In genomic region chr19:1602091-1602707, GRCh38 we compare ENCODE assay signal across 2 cellular contexts.
A peak's percentile ranks its signal among the peaks of the same experiment; 100 is the strongest.
TF ChIP-seq lines count a peak whose summit lies in the region.

No MANE protein-coding gene starts in this region.

TF ChIP-seq in HEK293, 187 proteins besides CTCF, POLR2A, EP300 and RAD21:
- TF ChIP-seq GLIS1 (tag by site-specific recombination; IDR thresholded peaks at IDR 0.05), result peak; percentile 16; the same call in 1 of the 2 replicates
- TF ChIP-seq ZNF335 (tag by site-specific recombination; conservative IDR thresholded peaks at IDR 0.05), result peak; percentile 55
- TF ChIP-seq SP3 (tag by site-specific recombination; IDR thresholded peaks at IDR 0.05), result no peak
- TF ChIP-seq ATF2 (tag by site-specific recombination; IDR thresholded peaks at IDR 0.05; ENCODE audit: low read depth), result no peak
- no peak for TF ChIP-seq ZNF311 (tag by site-specific recombination; IDR thresholded peaks at IDR 0.05; ENCODE audit: borderline replicate concordance)
- no peak for TF ChIP-seq ZBTB10 (tag by site-specific recombination; IDR thresholded peaks at IDR 0.05)

TF ChIP-seq in H1, 55 proteins besides CTCF, POLR2A, EP300 and RAD21:
- TF ChIP-seq TAF7 (optimal IDR thresholded peaks at IDR 0.05; ENCODE audit: borderline replicate concordance, low read depth, low read length) (no peak), CEBPB (IDR thresholded peaks at IDR 0.05; ENCODE audit: low read depth, low read length) (0 out of 2 replicates have a peak, but pooled peaks have one; percentile 15)
